Comparison of ENCODE assay signal across 1 cellular context in genomic region chr2:64751286-64752260, GRCh38.
TF ChIP-seq lines count a peak whose summit lies in the region.

No MANE protein-coding gene starts in this region.

TF ChIP-seq in HepG2, 621 proteins besides CTCF, POLR2A, EP300 and RAD21 (continued from another document and continues in another):
- TF ChIP-seq TEF (CRISPR knock-in tag; IDR thresholded peaks at IDR 0.05) (no peak), RARG (CRISPR knock-in tag; IDR thresholded peaks at IDR 0.05; ENCODE audit: low read depth) (0 out of 2 replicates have a peak, but pooled peaks have one; percentile 85), GMEB1 (CRISPR knock-in tag; IDR thresholded peaks at IDR 0.05; ENCODE audit: borderline replicate concordance) (no peak), ZNF224 (CRISPR knock-in tag; IDR thresholded peaks at IDR 0.05) (peak; percentile 68; the same call in 1 of the 2 replicates), ZNF333 (CRISPR knock-in tag; IDR thresholded peaks at IDR 0.05; ENCODE audit: borderline replicate concordance) (peak; percentile 77), GATAD2A (CRISPR knock-in tag; IDR thresholded peaks at IDR 0.05) (peak; percentile 63), PHB2 (IDR thresholded peaks at IDR 0.05; ENCODE audit: partially characterized antibody) (no peak), ZNF496 (CRISPR knock-in tag; IDR thresholded peaks at IDR 0.05; ENCODE audit: insufficient replicate concordance) (no peak), NCOA1 (CRISPR knock-in tag; IDR thresholded peaks at IDR 0.05) (no peak), ZNF567 (CRISPR knock-in tag; IDR thresholded peaks at IDR 0.05; ENCODE audit: borderline replicate concordance) (no peak), HMGXB3 (CRISPR knock-in tag; IDR thresholded peaks at IDR 0.05; ENCODE audit: borderline replicate concordance) (peak; percentile 70; the same call in 1 of the 2 replicates), HOXA3 (CRISPR knock-in tag; IDR thresholded peaks at IDR 0.05) (no peak; the same call in 1 of the 2 replicates), MIXL1 (CRISPR knock-in tag; IDR thresholded peaks at IDR 0.05) (no peak), CENPBD1 (CRISPR knock-in tag; IDR thresholded peaks at IDR 0.05; ENCODE audit: borderline replicate concordance, low read depth) (no peak), ZFYVE20 (CRISPR knock-in tag; IDR thresholded peaks at IDR 0.05; ENCODE audit: borderline replicate concordance, low read depth) (no peak), HOXA5 (CRISPR knock-in tag; IDR thresholded peaks at IDR 0.05) (peak; percentile 79; the same call in 1 of the 2 replicates), ZNF282 (IDR thresholded peaks at IDR 0.05; ENCODE audit: partially characterized antibody) (no peak), NCOA2 (CRISPR knock-in tag; IDR thresholded peaks at IDR 0.05) (no peak), MXI1 (IDR thresholded peaks at IDR 0.05; ENCODE audit: borderline replicate concordance, low read depth, low read length) (peak; percentile 29; the same call in 1 of the 3 replicates), ETV6 (CRISPR knock-in tag; conservative IDR thresholded peaks at IDR 0.05) (no peak), MAF1 (CRISPR knock-in tag; IDR thresholded peaks at IDR 0.05; ENCODE audit: borderline replicate concordance) (no peak), ZNF510 (CRISPR knock-in tag; IDR thresholded peaks at IDR 0.05; ENCODE audit: low read depth) (peak; percentile 91), PLRG1 (conservative IDR thresholded peaks at IDR 0.05) (no peak), SNRNP70 (IDR thresholded peaks at IDR 0.05; ENCODE audit: low read depth, low read length) (no peak), FOXK2 (IDR thresholded peaks at IDR 0.05) (no peak), ZBTB7A (CRISPR knock-in tag; IDR thresholded peaks at IDR 0.05) (no peak), TBP (CRISPR knock-in tag; IDR thresholded peaks at IDR 0.05) (no peak), KMT2B (CRISPR knock-in tag; IDR thresholded peaks at IDR 0.05) (peak; percentile 46), MAFG (CRISPR knock-in tag; IDR thresholded peaks at IDR 0.05) (no peak), PTBP1 (IDR thresholded peaks at IDR 0.05; ENCODE audit: low read depth, low read length, poor library complexity, severe bottlenecking) (peak; percentile 67), ZNF451 (CRISPR knock-in tag; IDR thresholded peaks at IDR 0.05) (peak; percentile 73; the same call in 1 of the 2 replicates), ZNF430 (CRISPR knock-in tag; IDR thresholded peaks at IDR 0.05) (peak; percentile 79; the same call in 1 of the 2 replicates), ZNF251 (CRISPR knock-in tag; IDR thresholded peaks at IDR 0.05) (no peak), ZFP82 (CRISPR knock-in tag; IDR thresholded peaks at IDR 0.05; ENCODE audit: borderline replicate concordance) (peak; percentile 81; the same call in 1 of the 2 replicates)
- TF ChIP-seq, protein P1, sequence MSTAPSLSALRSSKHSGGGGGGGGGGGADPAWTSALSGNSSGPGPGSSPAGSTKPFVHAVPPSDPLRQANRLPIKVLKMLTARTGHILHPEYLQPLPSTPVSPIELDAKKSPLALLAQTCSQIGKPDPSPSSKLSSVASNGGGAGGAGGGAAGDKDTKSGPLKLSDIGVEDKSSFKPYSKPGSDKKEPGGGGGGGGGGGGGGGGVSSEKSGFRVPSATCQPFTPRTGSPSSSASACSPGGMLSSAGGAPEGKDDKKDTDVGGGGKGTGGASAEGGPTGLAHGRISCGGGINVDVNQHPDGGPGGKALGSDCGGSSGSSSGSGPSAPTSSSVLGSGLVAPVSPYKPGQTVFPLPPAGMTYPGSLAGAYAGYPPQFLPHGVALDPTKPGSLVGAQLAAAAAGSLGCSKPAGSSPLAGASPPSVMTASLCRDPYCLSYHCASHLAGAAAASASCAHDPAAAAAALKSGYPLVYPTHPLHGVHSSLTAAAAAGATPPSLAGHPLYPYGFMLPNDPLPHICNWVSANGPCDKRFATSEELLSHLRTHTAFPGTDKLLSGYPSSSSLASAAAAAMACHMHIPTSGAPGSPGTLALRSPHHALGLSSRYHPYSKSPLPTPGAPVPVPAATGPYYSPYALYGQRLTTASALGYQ (CRISPR knock-in tag; IDR thresholded peaks at IDR 0.05), result no peak
- TF ChIP-seq, protein P2, sequence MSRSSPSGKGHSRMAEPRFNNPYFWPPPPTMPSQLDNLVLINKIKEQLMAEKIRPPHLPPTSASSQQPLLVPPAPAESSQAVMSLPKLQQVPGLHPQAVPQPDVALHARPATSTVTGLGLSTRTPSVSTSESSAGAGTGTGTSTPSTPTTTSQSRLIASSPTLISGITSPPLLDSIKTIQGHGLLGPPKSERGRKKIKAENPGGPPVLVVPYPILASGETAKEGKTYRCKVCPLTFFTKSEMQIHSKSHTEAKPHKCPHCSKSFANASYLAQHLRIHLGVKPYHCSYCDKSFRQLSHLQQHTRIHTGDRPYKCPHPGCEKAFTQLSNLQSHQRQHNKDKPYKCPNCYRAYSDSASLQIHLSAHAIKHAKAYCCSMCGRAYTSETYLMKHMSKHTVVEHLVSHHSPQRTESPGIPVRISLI (CRISPR knock-in tag; IDR thresholded peaks at IDR 0.05; ENCODE audit: borderline replicate concordance), result peak; percentile 51; the same call in 1 of the 2 replicates
- TF ChIP-seq, protein P3, sequence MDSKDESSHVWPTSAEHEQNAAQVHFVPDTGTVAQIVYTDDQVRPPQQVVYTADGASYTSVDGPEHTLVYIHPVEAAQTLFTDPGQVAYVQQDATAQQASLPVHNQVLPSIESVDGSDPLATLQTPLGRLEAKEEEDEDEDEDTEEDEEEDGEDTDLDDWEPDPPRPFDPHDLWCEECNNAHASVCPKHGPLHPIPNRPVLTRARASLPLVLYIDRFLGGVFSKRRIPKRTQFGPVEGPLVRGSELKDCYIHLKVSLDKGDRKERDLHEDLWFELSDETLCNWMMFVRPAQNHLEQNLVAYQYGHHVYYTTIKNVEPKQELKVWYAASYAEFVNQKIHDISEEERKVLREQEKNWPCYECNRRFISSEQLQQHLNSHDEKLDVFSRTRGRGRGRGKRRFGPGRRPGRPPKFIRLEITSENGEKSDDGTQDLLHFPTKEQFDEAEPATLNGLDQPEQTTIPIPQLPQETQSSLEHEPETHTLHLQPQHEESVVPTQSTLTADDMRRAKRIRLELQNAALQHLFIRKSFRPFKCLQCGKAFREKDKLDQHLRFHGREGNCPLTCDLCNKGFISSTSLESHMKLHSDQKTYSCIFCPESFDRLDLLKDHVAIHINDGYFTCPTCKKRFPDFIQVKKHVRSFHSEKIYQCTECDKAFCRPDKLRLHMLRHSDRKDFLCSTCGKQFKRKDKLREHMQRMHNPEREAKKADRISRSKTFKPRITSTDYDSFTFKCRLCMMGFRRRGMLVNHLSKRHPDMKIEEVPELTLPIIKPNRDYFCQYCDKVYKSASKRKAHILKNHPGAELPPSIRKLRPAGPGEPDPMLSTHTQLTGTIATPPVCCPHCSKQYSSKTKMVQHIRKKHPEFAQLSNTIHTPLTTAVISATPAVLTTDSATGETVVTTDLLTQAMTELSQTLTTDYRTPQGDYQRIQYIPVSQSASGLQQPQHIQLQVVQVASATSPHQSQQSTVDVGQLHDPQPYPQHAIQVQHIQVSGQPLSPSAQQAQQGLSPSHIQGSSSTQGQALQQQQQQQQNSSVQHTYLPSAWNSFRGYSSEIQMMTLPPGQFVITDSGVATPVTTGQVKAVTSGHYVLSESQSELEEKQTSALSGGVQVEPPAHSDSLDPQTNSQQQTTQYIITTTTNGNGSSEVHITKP (CRISPR knock-in tag; IDR thresholded peaks at IDR 0.05; ENCODE audit: low read depth), result no peak
- TF ChIP-seq, protein P4, sequence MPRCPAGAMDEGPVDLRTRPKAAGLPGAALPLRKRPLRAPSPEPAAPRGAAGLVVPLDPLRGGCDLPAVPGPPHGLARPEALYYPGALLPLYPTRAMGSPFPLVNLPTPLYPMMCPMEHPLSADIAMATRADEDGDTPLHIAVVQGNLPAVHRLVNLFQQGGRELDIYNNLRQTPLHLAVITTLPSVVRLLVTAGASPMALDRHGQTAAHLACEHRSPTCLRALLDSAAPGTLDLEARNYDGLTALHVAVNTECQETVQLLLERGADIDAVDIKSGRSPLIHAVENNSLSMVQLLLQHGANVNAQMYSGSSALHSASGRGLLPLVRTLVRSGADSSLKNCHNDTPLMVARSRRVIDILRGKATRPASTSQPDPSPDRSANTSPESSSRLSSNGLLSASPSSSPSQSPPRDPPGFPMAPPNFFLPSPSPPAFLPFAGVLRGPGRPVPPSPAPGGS (CRISPR knock-in tag; IDR thresholded peaks at IDR 0.05), result peak; percentile 64; the same call in 1 of the 2 replicates
- TF ChIP-seq, protein P5, sequence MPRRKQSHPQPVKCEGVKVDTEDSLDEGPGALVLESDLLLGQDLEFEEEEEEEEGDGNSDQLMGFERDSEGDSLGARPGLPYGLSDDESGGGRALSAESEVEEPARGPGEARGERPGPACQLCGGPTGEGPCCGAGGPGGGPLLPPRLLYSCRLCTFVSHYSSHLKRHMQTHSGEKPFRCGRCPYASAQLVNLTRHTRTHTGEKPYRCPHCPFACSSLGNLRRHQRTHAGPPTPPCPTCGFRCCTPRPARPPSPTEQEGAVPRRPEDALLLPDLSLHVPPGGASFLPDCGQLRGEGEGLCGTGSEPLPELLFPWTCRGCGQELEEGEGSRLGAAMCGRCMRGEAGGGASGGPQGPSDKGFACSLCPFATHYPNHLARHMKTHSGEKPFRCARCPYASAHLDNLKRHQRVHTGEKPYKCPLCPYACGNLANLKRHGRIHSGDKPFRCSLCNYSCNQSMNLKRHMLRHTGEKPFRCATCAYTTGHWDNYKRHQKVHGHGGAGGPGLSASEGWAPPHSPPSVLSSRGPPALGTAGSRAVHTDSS (CRISPR knock-in tag; conservative IDR thresholded peaks at IDR 0.05), result 0 out of 2 replicates have a peak, but pooled peaks have one; percentile 84
- TF ChIP-seq, protein P6, sequence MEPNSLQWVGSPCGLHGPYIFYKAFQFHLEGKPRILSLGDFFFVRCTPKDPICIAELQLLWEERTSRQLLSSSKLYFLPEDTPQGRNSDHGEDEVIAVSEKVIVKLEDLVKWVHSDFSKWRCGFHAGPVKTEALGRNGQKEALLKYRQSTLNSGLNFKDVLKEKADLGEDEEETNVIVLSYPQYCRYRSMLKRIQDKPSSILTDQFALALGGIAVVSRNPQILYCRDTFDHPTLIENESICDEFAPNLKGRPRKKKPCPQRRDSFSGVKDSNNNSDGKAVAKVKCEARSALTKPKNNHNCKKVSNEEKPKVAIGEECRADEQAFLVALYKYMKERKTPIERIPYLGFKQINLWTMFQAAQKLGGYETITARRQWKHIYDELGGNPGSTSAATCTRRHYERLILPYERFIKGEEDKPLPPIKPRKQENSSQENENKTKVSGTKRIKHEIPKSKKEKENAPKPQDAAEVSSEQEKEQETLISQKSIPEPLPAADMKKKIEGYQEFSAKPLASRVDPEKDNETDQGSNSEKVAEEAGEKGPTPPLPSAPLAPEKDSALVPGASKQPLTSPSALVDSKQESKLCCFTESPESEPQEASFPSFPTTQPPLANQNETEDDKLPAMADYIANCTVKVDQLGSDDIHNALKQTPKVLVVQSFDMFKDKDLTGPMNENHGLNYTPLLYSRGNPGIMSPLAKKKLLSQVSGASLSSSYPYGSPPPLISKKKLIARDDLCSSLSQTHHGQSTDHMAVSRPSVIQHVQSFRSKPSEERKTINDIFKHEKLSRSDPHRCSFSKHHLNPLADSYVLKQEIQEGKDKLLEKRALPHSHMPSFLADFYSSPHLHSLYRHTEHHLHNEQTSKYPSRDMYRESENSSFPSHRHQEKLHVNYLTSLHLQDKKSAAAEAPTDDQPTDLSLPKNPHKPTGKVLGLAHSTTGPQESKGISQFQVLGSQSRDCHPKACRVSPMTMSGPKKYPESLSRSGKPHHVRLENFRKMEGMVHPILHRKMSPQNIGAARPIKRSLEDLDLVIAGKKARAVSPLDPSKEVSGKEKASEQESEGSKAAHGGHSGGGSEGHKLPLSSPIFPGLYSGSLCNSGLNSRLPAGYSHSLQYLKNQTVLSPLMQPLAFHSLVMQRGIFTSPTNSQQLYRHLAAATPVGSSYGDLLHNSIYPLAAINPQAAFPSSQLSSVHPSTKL (CRISPR knock-in tag; IDR thresholded peaks at IDR 0.05), result peak; percentile 85
